ENCODE assay signal across 17 cellular contexts in genomic region chr17:69250641-69251040, GRCh38.
"Had no signal": no experiment of that assay in that cellular context is flagged by ENCODE, and none has a peak within 500 bp of the region (broad histone marks: within the 10 kb centered on the region; RNA-seq: fewer than 3 reads in every experiment).

No MANE protein-coding gene starts in this region.

- H3K36me3 ChIP-seq: ovary had no signal

- DNase-seq: activated CD4-positive, alpha-beta memory T cell treated with anti-CD3 and anti-CD28 coated beads, Interleukin-2, amount 10 ng/mL, durations not matched to agents 7 days and 5 days; activated CD4-positive, alpha-beta T cell treated with anti-CD3 and anti-CD28 coated beads for 1 hour; activated CD8-positive, alpha-beta memory T cell treated with anti-CD3 and anti-CD28 coated beads, Interleukin-2, amount 50 U/mL, for 4 hours; activated naive CD8-positive, alpha-beta T cell treated with anti-CD3 and anti-CD28 coated beads, Interleukin-2, amount 10 ng/mL, durations not matched to agents 7 days and 5 days; activated T-cell treated with anti-CD3 and anti-CD28 coated beads, Interleukin-2, amount 50 U/mL, for 72 hours; cerebellar nuclear complex; dermis blood vessel endothelial cell; foreskin melanocyte; heart left ventricle; left ventricle myocardium inferior; mesenchymal stem cell; ovary; stimulated activated CD4-positive, alpha-beta T cell treated with anti-CD3 and anti-CD28 coated beads, Interleukin-4, amount 100 ng/mL, for 1 hour; stimulated activated CD8-positive, alpha-beta memory T cell treated with anti-CD3 and anti-CD28 coated beads, Interleukin-4, amount 100 ng/mL, for 48 hours; T-helper 9 cell; upper lobe of left lung had no signal

- H3K4me1 ChIP-seq: heart left ventricle, left ventricle myocardium inferior, upper lobe of left lung had no signal

- ATAC-seq: activated T-cell treated with anti-CD3 and anti-CD28 coated beads, Interleukin-2, amount 50 U/mL, for 72 hours; esophagus mucosa; heart left ventricle had no signal

- H3K9me3 ChIP-seq: heart left ventricle, left ventricle myocardium inferior, ovary, upper lobe of left lung had no signal

- H3K27me3 ChIP-seq: heart left ventricle, ovary, upper lobe of left lung had no signal

- H3K4me3 ChIP-seq: heart left ventricle, left ventricle myocardium inferior, ovary, upper lobe of left lung had no signal

- H3K27ac ChIP-seq: heart left ventricle, left ventricle myocardium inferior, ovary, upper lobe of left lung had no signal
